In genomic region chr7:65875715-65876114, GRCh38 we compare ENCODE assay signal across 7 cellular contexts. TPM values are rescaled to one million over a fixed set of nuclear protein-coding genes. Genes with fewer than 3 reads are reported as not detected.
DNase-seq lines count a peak whose midpoint lies in the region; ATAC-seq and TF ChIP-seq lines count a peak whose summit lies in the region.
"Not testable (repeated sequence)": the region's sequence is repeated elsewhere in the genome, so short reads cannot be mapped to it uniquely, and the experiment has no call there.

No MANE protein-coding gene starts in this region.

- peaks cover 18% of the 10 kb centered on the region for H3K4me1 Mint-ChIP-seq in CD4-positive, alpha-beta T cell (ENCODE audit: low read depth)
- H3K4me1 Mint-ChIP-seq in neural progenitor cell, result not testable (repeated sequence)

- not testable (repeated sequence) for H3K4ac ChIP-seq in IMR-90 (ENCODE audit: low read depth, low read length)

- POLR2A ChIA-PET in CD4-positive, alpha-beta T cell (lab: Charles Lee); IMR-90 (lab: Charles Lee; ENCODE audit: unreplicated experiment): not testable (repeated sequence)
- POLR2A ChIA-PET in OCI-LY7 (lab: Charles Lee), result interaction anchor here (0.6 kb wide), 1 partner anchor 230 kb away, joined by 3 read pairs; no protein-coding TSS in a partner anchor

- peaks cover 14% of the 10 kb centered on the region for H3F3A ChIP-seq in neural progenitor cell (ENCODE audit: low read depth)

- not testable (repeated sequence) for H3K9ac ChIP-seq in IMR-90 (ENCODE audit: low read depth, low read length); neural progenitor cell
- H3K9ac ChIP-seq in adipocyte (ENCODE audit: low read length), result peak overlapping the region; percentile 93

- H3K79me2 ChIP-seq in OCI-LY7 (ENCODE audit: insufficient read depth, low read depth, low read length) (peaks cover 45% of the 10 kb centered on the region), neural progenitor cell (ENCODE audit: low read depth) (peaks cover 62% of the 10 kb centered on the region)

- not testable (repeated sequence) for TF ChIP-seq RAD21 in IMR-90 (IDR thresholded peaks at IDR 0.05; ENCODE audit: low read length)

- H2BK120ac ChIP-seq in IMR-90 (ENCODE audit: low read depth, low read length), result not testable (repeated sequence)

- H3K4me3 Mint-ChIP-seq in CD4-positive, alpha-beta T cell, result peak overlapping the region; percentile 25
- peak overlapping the region; percentile 22 for H3K4me3 Mint-ChIP-seq in neural progenitor cell

- H3K14ac ChIP-seq in IMR-90 (replicated peaks; ENCODE audit: low read depth, low read length), result not testable (repeated sequence)

- H3K27me3 ChIP-seq in CD4-positive, alpha-beta T cell (ENCODE audit: control insufficient read depth, insufficient read depth, low read length); IMR-90 (ENCODE audit: control insufficient read depth, insufficient read depth, low read length); adipocyte (replicated peaks; ENCODE audit: control insufficient read depth, insufficient read depth, low read length); neural progenitor cell: not testable (repeated sequence)

- CTCF ChIA-PET in CD4-positive, alpha-beta T cell (lab: Charles Lee); IMR-90 (lab: Yijun Ruan, JAX); OCI-LY7 (lab: Charles Lee; ENCODE audit: unreplicated experiment): not testable (repeated sequence)

- not testable (repeated sequence) for H3K18ac ChIP-seq in IMR-90 (ENCODE audit: low read depth, low read length)

- H3K9me1 ChIP-seq in IMR-90 (ENCODE audit: insufficient read depth, low read length), result not testable (repeated sequence)

- not testable (repeated sequence) for H3K56ac ChIP-seq in IMR-90 (ENCODE audit: extremely low read depth, insufficient read depth, low read length)

- not testable (repeated sequence) for BruUV-seq in IMR-90 (replicated peaks; lab: Mats Ljungman, UMichigan)
- BruUV-seq in OCI-LY7 (replicated peaks; lab: Mats Ljungman, UMichigan), result TSS peak; percentile 55

- not testable (repeated sequence) for H2AK9ac ChIP-seq in IMR-90 (replicated peaks; ENCODE audit: low read depth, low read length, poor library complexity)

- not testable (repeated sequence) for H4K20me1 ChIP-seq in IMR-90 (ENCODE audit: insufficient read depth, low read length)
- H4K20me1 ChIP-seq in OCI-LY7 (ENCODE audit: insufficient read depth, low read length) (peaks cover 13% of the 10 kb centered on the region; the same call in 1 of the 2 replicates), neural progenitor cell (ENCODE audit: low read depth) (peaks cover 13% of the 10 kb centered on the region)

- in situ Hi-C loops in IMR-90 (cut with MboI; ENCODE audit: low sequenced_read_pairs), result not testable (repeated sequence)

- no CpG with 5 or more reads among the region's 4 CpGs for WGBS in IMR-90 (ENCODE audit: extremely low coverage in 2 of 2, insufficient read length in 1 of 2), 2 experiments

- H2BK5ac ChIP-seq in IMR-90 (ENCODE audit: low read depth, low read length, poor library complexity, severe bottlenecking), result not testable (repeated sequence)

- 0 out of 2 replicates have a peak overlapping the region, but pooled peaks have one; percentile 33 for H3K23ac ChIP-seq in IMR-90 (ENCODE audit: low read depth, low read length)

- not testable (repeated sequence) for H3K9me2 ChIP-seq in OCI-LY7 (ENCODE audit: insufficient read depth, low read length)

- not testable (repeated sequence) for H3K9me3 ChIP-seq in CD4-positive, alpha-beta T cell (ENCODE audit: control insufficient read depth, low read length); IMR-90 (ENCODE audit: control insufficient read depth, insufficient read depth, low read length); OCI-LY7 (ENCODE audit: low read length); adipocyte (ENCODE audit: control insufficient read depth, low read length); neural progenitor cell (ENCODE audit: low read depth)

- not testable (repeated sequence) for H2AFZ ChIP-seq in IMR-90 (replicated peaks; ENCODE audit: low read length, poor library complexity); OCI-LY7 (ENCODE audit: low read length); neural progenitor cell (replicated peaks)

- not testable (repeated sequence) for H3K27ac ChIP-seq in CD4-positive, alpha-beta T cell (ENCODE audit: low read depth, low read length); IMR-90 (ENCODE audit: insufficient read depth, low read length); OCI-LY7 (ENCODE audit: low read depth, low read length, poor library complexity, severe bottlenecking); neural progenitor cell

- not testable (repeated sequence) for TF ChIP-seq CTCF in CD4-positive, alpha-beta T cell (IDR thresholded peaks at IDR 0.05); IMR-90 (conservative IDR thresholded peaks at IDR 0.05; ENCODE audit: low read depth, low read length); OCI-LY7 (conservative IDR thresholded peaks at IDR 0.05; ENCODE audit: low read length); choroid plexus epithelial cell (conservative IDR thresholded peaks at IDR 0.05; ENCODE audit: low read depth, low read length); fibroblast of villous mesenchyme (IDR thresholded peaks at IDR 0.05; ENCODE audit: insufficient read depth, low read depth, low read length); neural progenitor cell (IDR thresholded peaks at IDR 0.05)

- H4K8ac ChIP-seq in IMR-90 (ENCODE audit: low read depth in 2 of 2, low read length in 2 of 2), result not testable (repeated sequence)

- not testable (repeated sequence) for H2BK15ac ChIP-seq in IMR-90 (ENCODE audit: low read depth, low read length)

- not testable (repeated sequence) for H3K36me3 Mint-ChIP-seq in CD4-positive, alpha-beta T cell (ENCODE audit: low read depth)
- peaks cover 11% of the 10 kb centered on the region for H3K36me3 Mint-ChIP-seq in neural progenitor cell

- not testable (repeated sequence) for DNase-seq in CD4-positive, alpha-beta T cell; IMR-90; OCI-LY7 (ENCODE audit: low spot score); neural progenitor cell (ENCODE audit: low spot score)
- DNase-seq in adipocyte (ENCODE audit: low read depth) (peak; percentile 3), choroid plexus epithelial cell (ENCODE audit: low read depth) (peak; percentile 13), fibroblast of villous mesenchyme (ENCODE audit: low read depth) (peak; percentile 37)

- not testable (repeated sequence) for H3K36me3 ChIP-seq in IMR-90 (ENCODE audit: control insufficient read depth, insufficient read depth, low read length); adipocyte (ENCODE audit: control insufficient read depth, insufficient read depth, low read length, severe bottlenecking); neural progenitor cell
- H3K36me3 ChIP-seq in OCI-LY7 (ENCODE audit: insufficient read depth, low read length), result peaks cover 33% of the 10 kb centered on the region

- H4K5ac ChIP-seq in IMR-90 (ENCODE audit: low read depth, low read length), result not testable (repeated sequence)

- dilution Hi-C loops in IMR-90 (cut with HindIII; ENCODE audit: low sequenced_read_pairs, unreplicated experiment), result not testable (repeated sequence)

- H3K4me2 ChIP-seq in IMR-90 (ENCODE audit: low read depth, low read length); OCI-LY7 (ENCODE audit: low read length); neural progenitor cell: not testable (repeated sequence)

- peaks cover 8 to 28% of the 10 kb centered on the region in 2 experiments for H3K79me1 ChIP-seq in IMR-90 (ENCODE audit: low read depth in 1 of 2, low read length in 2 of 2)

- not testable (repeated sequence) for H3K27me3 Mint-ChIP-seq in CD4-positive, alpha-beta T cell; neural progenitor cell (ENCODE audit: insufficient read depth, low read depth)

- H2AK5ac ChIP-seq in IMR-90 (ENCODE audit: low read depth, low read length), result not testable (repeated sequence)

- not testable (repeated sequence) for TF ChIP-seq POLR2A in IMR-90 (IDR thresholded peaks at IDR 0.05; ENCODE audit: low read depth, low read length)

- H3K27ac Mint-ChIP-seq in CD4-positive, alpha-beta T cell; neural progenitor cell: not testable (repeated sequence)

- H3K9me3 Mint-ChIP-seq in CD4-positive, alpha-beta T cell; neural progenitor cell: not testable (repeated sequence)

- H3K4me3 ChIP-seq in IMR-90 (ENCODE audit: insufficient read depth, low read depth, low read length); OCI-LY7 (ENCODE audit: low read depth, low read length, poor library complexity, severe bottlenecking); choroid plexus epithelial cell (ENCODE audit: low read depth, low read length); fibroblast of villous mesenchyme (ENCODE audit: low read depth, low read length); neural progenitor cell: not testable (repeated sequence)
- peak overlapping the region; percentile 90 for H3K4me3 ChIP-seq in adipocyte (ENCODE audit: low read length)

- not testable (repeated sequence) for H2BK20ac ChIP-seq in IMR-90 (ENCODE audit: low read depth, low read length)

- H3K4me1 ChIP-seq in IMR-90 (ENCODE audit: control insufficient read depth, insufficient read depth, low read length); OCI-LY7 (ENCODE audit: insufficient read depth, low read length, poor library complexity, severe bottlenecking); adipocyte (ENCODE audit: control insufficient read depth, insufficient read depth, low read length); neural progenitor cell: not testable (repeated sequence)

- H4K91ac ChIP-seq in IMR-90 (ENCODE audit: insufficient read depth, low read depth, low read length), result not testable (repeated sequence)

- intact Hi-C loops in CD4-positive, alpha-beta T cell (cut with DNase I, micrococcal nuclease), result loop anchor here in 1 of 2 experiments (10.0 kb wide), 4 partner anchors 239 to 1561 kb away; partner anchors contain the start of genes CRCP, SBDS, TYW1 and ZNF736
- intact Hi-C loops in IMR-90 (cut with micrococcal nuclease), result loop anchor here (10.0 kb wide), 1 partner anchor 59 kb away; no protein-coding TSS in a partner anchor
- intact Hi-C loops in OCI-LY7 (cut with micrococcal nuclease; ENCODE audit: unreplicated experiment), result loop anchor here (2.0 kb wide), 1 partner anchor 105 kb away; no protein-coding TSS in a partner anchor

- ATAC-seq in CD4-positive, alpha-beta T cell (ENCODE audit: poor library complexity); IMR-90 (ENCODE audit: low read depth): not testable (repeated sequence)

RNA-seq across cellular contexts. Expression of gene VKORC1L1, which starts 2.8 kb away (rescaled TPM):
- 1 to 10 TPM; 1.9 to 3.0 TPM for total RNA-seq in CD4-positive, alpha-beta T cell
- total RNA-seq in IMR-90 (2012; rRNA removed) (14.5 and 19.4 TPM in 2 replicates), OCI-LY7 (2022) (31.9 and 32.5 TPM in 2 replicates), fibroblast of villous mesenchyme (13.9 and 19.9 TPM in 2 replicates), neural progenitor cell (ENCODE audit: low replicate concordance) (14.2 and 16.0 TPM in 2 replicates)
- 12.0 and 12.5 TPM in 2 replicates for polyA plus RNA-seq in IMR-90 (2012; rRNA removed)
- 6.0 and 6.3 TPM in 2 replicates for polyA plus RNA-seq in IMR-90 (2012; cell fraction: cytosol; rRNA removed)
- 2.0 and 5.1 TPM in 2 replicates for polyA plus RNA-seq in IMR-90 (2012; cell fraction: nucleus; rRNA removed; ENCODE audit: low replicate concordance)
- 12.1 and 17.4 TPM in 2 replicates for total RNA-seq in OCI-LY7 (2014; rRNA removed; shearing (Covaris generic))
